In genomic region chr2:54265081-54265480, GRCh38 we compare ENCODE assay signal across 15 cellular contexts. TPM values are rescaled to one million over a fixed set of nuclear protein-coding genes. Genes with fewer than 3 reads are reported as not detected.
"Had no signal": no experiment of that assay in that cellular context is flagged by ENCODE, and none has a peak within 500 bp of the region (broad histone marks: within the 10 kb centered on the region; RNA-seq: fewer than 3 reads in every experiment).

No MANE protein-coding gene starts in this region.

RNA-seq across cellular contexts. Expression of gene TSPYL6, which starts 9.1 kb away (rescaled TPM):
- total RNA-seq: activated B cell treated with CpG ODN at 0.5 μM for 24 hours; activated CD4-positive, alpha-beta memory T cell treated with anti-CD3 and anti-CD28 coated beads for 36 hours; activated CD4-positive, alpha-beta memory T cell treated with anti-CD3 and anti-CD28 coated beads, Interleukin-2, amount 10 ng/mL, durations not matched to agents 7 days and 5 days; activated CD4-positive, alpha-beta T cell treated with anti-CD3 and anti-CD28 coated beads for 36 hours; activated CD4-positive, alpha-beta T cell treated with anti-CD3 and anti-CD28 coated beads, Interleukin-2, amount 10 ng/mL, durations not matched to agents 24 days and 14 days; activated CD4-positive, alpha-beta T cell treated with anti-CD3 and anti-CD28 coated beads, Interleukin-2, amount 10 ng/mL, durations not matched to agents 7 days and 5 days; activated CD8-positive, alpha-beta memory T cell treated with anti-CD3 and anti-CD28 coated beads for 36 hours; activated CD8-positive, alpha-beta memory T cell treated with anti-CD3 and anti-CD28 coated beads, Interleukin-2, amount 10 ng/mL, durations not matched to agents 7 days and 5 days; activated CD8-positive, alpha-beta T cell treated with anti-CD3 and anti-CD28 coated beads for 36 hours; activated CD8-positive, alpha-beta T cell treated with anti-CD3 and anti-CD28 coated beads, Interleukin-2, amount 10 ng/mL, durations not matched to agents 7 days and 5 days; T-cell; T-helper 1 cell treated with Interleukin-12 subunit alpha and Interleukin-12 subunit beta and Interleukin-4 antibody, amounts not matched to agents 30 ng/mL and 1 ng/mL, for 36 hours; T-helper 17 cell; T-helper 2 cell treated with Interferon-gamma antibody and Interleukin-4, amounts not matched to agents 100 ng/mL and 5 ng/mL, for 36 hours; WTC11 had no signal
